ENCODE assay signal across 14 cellular contexts in the genomic region with DNA sequence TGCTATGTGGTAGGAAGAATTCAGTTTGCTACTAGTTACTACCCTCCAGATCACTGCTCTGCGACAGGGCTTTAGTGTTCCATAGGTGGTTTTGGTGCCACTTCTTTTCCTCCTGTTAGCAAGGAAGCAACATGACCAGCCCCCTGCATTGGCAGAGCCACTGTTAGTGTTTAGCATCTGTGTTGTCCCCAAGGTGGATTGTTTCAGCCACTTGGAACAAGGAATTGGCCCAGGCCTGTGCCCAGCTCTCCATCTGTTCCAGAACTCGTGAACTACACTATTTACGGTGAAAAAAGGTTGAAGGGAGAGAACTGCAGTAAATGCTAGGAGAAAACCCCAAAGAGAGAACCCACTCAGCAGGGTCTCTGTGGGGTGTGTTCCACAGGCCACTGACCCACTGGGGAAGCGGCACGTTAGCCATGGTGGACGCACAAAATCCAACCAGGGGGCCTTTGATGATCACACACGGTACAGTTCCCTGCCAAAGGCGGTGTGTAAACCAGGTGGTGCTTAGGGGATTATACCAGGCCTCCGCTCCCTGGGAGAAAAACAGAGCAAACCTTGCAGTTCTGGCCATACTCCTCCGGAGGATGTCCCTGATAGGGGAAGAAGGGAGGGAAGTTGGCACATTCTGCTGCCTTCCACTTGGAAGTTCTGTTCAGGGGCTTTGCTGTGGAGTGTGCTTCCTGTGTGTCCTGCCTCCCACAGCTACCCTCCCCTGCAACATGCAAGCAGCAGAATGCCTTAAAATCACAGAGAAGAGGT.
"Had no signal": no experiment of that assay in that cellular context is flagged by ENCODE, and none has a peak within 500 bp of the region (broad histone marks: within the 10 kb centered on the region; RNA-seq: fewer than 3 reads in every experiment).

No MANE protein-coding gene starts in this region.

- H3K27me3 ChIP-seq: colonic mucosa, gastroesophageal sphincter, hepatocyte, neutrophil, thyroid gland had no signal

- DNase-seq: activated CD4-positive, alpha-beta T cell treated with anti-CD3 and anti-CD28 coated beads, Interleukin-2, amount 50 U/mL, for 4 hours; activated CD4-positive, CD25-positive, alpha-beta regulatory T cell; activated CD8-positive, alpha-beta memory T cell treated with anti-CD3 and anti-CD28 coated beads, Interleukin-2, amount 10 ng/mL, durations not matched to agents 7 days and 5 days; activated gamma-delta T cell treated with Interleukin-2 at 50 U/mL for 16 hours; activated naive CD8-positive, alpha-beta T cell treated with anti-CD3 and anti-CD28 coated beads for 36 hours; activated T-cell treated with anti-CD3 and anti-CD28 coated beads, Interleukin-2, amount 50 U/mL, for 4 hours; colonic mucosa; effector CD8-positive, alpha-beta T cell; stimulated activated CD4-positive, alpha-beta T cell treated with anti-CD3 and anti-CD28 coated beads, Interleukin-4, amount 100 ng/mL, for 4 hours; stimulated activated naive CD8-positive, alpha-beta T cell treated with anti-CD3 and anti-CD28 coated beads, Interleukin-15, amount 100 ng/mL, for 72 hours; thyroid gland had no signal

- H3K4me1 ChIP-seq: colonic mucosa had no signal

- H3K9me3 ChIP-seq: colonic mucosa, gastroesophageal sphincter, neutrophil, thyroid gland had no signal

- ATAC-seq: activated CD8-positive, alpha-beta memory T cell treated with anti-CD3 and anti-CD28 coated beads, Interleukin-2, amount 10 ng/mL, durations not matched to agents 7 days and 5 days; activated T-cell treated with anti-CD3 and anti-CD28 coated beads, Interleukin-2, amount 50 U/mL, for 4 hours; gastroesophageal sphincter; stimulated activated naive CD8-positive, alpha-beta T cell treated with anti-CD3 and anti-CD28 coated beads, Interleukin-15, amount 100 ng/mL, for 72 hours had no signal

- H2AFZ ChIP-seq: hepatocyte had no signal

- H3K36me3 ChIP-seq: colonic mucosa, neutrophil, thyroid gland had no signal

- H3K27ac ChIP-seq: colonic mucosa, gastroesophageal sphincter, hepatocyte, neutrophil, thyroid gland had no signal

- H3K4me3 ChIP-seq: colonic mucosa, gastroesophageal sphincter, hepatocyte, thyroid gland had no signal
